8 cellular contexts compared by ENCODE assay signal in genomic region chr1:77888429-77889239, GRCh38. TPM values are rescaled to one million over a fixed set of nuclear protein-coding genes. Genes with fewer than 3 reads are reported as not detected.
A peak's percentile ranks its signal among the peaks of the same experiment; 100 is the strongest.
DNase-seq lines count a peak whose midpoint lies in the region; ATAC-seq and TF ChIP-seq lines count a peak whose summit lies in the region.

Gene NEXN (plus strand): TSS chr1:77888624. CDS start chr1:77916107, 27,483 bp downstream.

- H3K36me3 ChIP-seq in CD4-positive, alpha-beta memory T cell (ENCODE audit: insufficient read depth, low read length), result no peaks in the 10 kb centered on the region
- H3K36me3 ChIP-seq in stomach, result peaks cover 0 to 8% (median 0%) of the 10 kb centered on the region in 4 donors

- H3K27ac Mint-ChIP-seq in CD4-positive, alpha-beta memory T cell, result peak within 1 kb of the TSS in 1 of 7 donors; percentile 42
- H3K27ac Mint-ChIP-seq in IgD-negative memory B cell, result peak within 1 kb of the TSS in 1 of 3 donors; percentile 41
- no peak within 1 kb of the TSS for H3K27ac Mint-ChIP-seq in activated CD4-positive, alpha-beta memory T cell treated with anti-CD3 and anti-CD28 coated beads, Interleukin-2, amount 10 ng/mL, durations not matched to agents 7 days and 5 days

- H3K27me3 Mint-ChIP-seq in CD4-positive, alpha-beta memory T cell, result peaks cover 9 to 14% of the 10 kb centered on the region in 2 donors
- H3K27me3 Mint-ChIP-seq in IgD-negative memory B cell, result peaks cover 15% of the 10 kb centered on the region
- peaks cover 14% of the 10 kb centered on the region for H3K27me3 Mint-ChIP-seq in activated CD4-positive, alpha-beta memory T cell treated with anti-CD3 and anti-CD28 coated beads, Interleukin-2, amount 10 ng/mL, durations not matched to agents 7 days and 5 days

- ATAC-seq in GM19438 (IDR thresholded peaks at IDR 0.05; ENCODE audit: low read depth, unreplicated experiment) (peak; percentile 65), GM18520 (IDR thresholded peaks at IDR 0.05; ENCODE audit: unreplicated experiment) (no peak)

- peak in 1 of 5 donors; percentile 2 for DNase-seq in CD4-positive, alpha-beta memory T cell
- DNase-seq in activated CD4-positive, alpha-beta memory T cell treated with anti-CD3 and anti-CD28 coated beads, Interleukin-2, amount 10 ng/mL, durations not matched to agents 7 days and 5 days, result no peak
- DNase-seq in erythroblast (lab: John Stamatoyannopoulos, UW) (peak; percentile 53 to 60), mesenteric fat pad (ENCODE audit: low spot score) (no peak), stomach (peak; percentile 63)

- H3K27ac ChIP-seq in CD4-positive, alpha-beta memory T cell (ENCODE audit: low read depth, low read length), result no peak within 1 kb of the TSS
- H3K27ac ChIP-seq in stomach, result peak within 1 kb of the TSS; percentile 81 to 95 (median 92)

- H3K4me3 Mint-ChIP-seq in CD4-positive, alpha-beta memory T cell, result peak within 1 kb of the TSS; percentile 70 to 90 (median 80)
- H3K4me3 Mint-ChIP-seq in IgD-negative memory B cell, result peak within 1 kb of the TSS; percentile 17 to 93 (median 82)
- peak within 1 kb of the TSS; percentile 14 for H3K4me3 Mint-ChIP-seq in activated CD4-positive, alpha-beta memory T cell treated with anti-CD3 and anti-CD28 coated beads, Interleukin-2, amount 10 ng/mL, durations not matched to agents 7 days and 5 days

- no peak for TF ChIP-seq EP300 in stomach (IDR thresholded peaks at IDR 0.05)

- TF ChIP-seq POLR2A in erythroblast (IDR thresholded peaks at IDR 0.05; ENCODE audit: low read length) (no peak), stomach (IDR thresholded peaks at IDR 0.05) (no peak)

- H3K4me1 Mint-ChIP-seq in CD4-positive, alpha-beta memory T cell, result peaks cover 3 to 28% (median 15%) of the 10 kb centered on the region in 4 donors
- peaks cover 5 to 8% (median 7%) of the 10 kb centered on the region in 3 donors for H3K4me1 Mint-ChIP-seq in IgD-negative memory B cell
- H3K4me1 Mint-ChIP-seq in activated CD4-positive, alpha-beta memory T cell treated with anti-CD3 and anti-CD28 coated beads, Interleukin-2, amount 10 ng/mL, durations not matched to agents 7 days and 5 days, result peaks cover 6% of the 10 kb centered on the region

- no peak for TF ChIP-seq CTCF in stomach (IDR thresholded peaks at IDR 0.05)

- H3K9me3 Mint-ChIP-seq in CD4-positive, alpha-beta memory T cell, result peaks cover 0 to 2% (median 0%) of the 10 kb centered on the region in 8 donors
- peaks cover 0 to 4% (median 0%) of the 10 kb centered on the region in 3 donors for H3K9me3 Mint-ChIP-seq in IgD-negative memory B cell
- no peaks in the 10 kb centered on the region for H3K9me3 Mint-ChIP-seq in activated CD4-positive, alpha-beta memory T cell treated with anti-CD3 and anti-CD28 coated beads, Interleukin-2, amount 10 ng/mL, durations not matched to agents 7 days and 5 days

- H3K9me3 ChIP-seq in CD4-positive, alpha-beta memory T cell (ENCODE audit: control insufficient read depth in 1 of 2, low read length in 2 of 2), result no peaks in the 10 kb centered on the region
- no peaks in the 10 kb centered on the region for H3K9me3 ChIP-seq in stomach

- peak within 1 kb of the TSS in 1 of 2 donors; percentile 21 for H3K4me3 ChIP-seq in CD4-positive, alpha-beta memory T cell (ENCODE audit: low read length in 2 of 2)
- peak within 1 kb of the TSS; percentile 76 to 90 (median 78) for H3K4me3 ChIP-seq in stomach

- CTCF ChIA-PET in CD4-positive, alpha-beta memory T cell (lab: Charles Lee; ENCODE audit: partially characterized antibody), result no interaction called here
- CTCF ChIA-PET in activated CD4-positive, alpha-beta memory T cell treated with anti-CD3 and anti-CD28 coated beads, Interleukin-2, amount 10 ng/mL, durations not matched to agents 7 days and 5 days (lab: Charles Lee), result no interaction called here

- no peaks in the 10 kb centered on the region for H3K27me3 ChIP-seq in CD4-positive, alpha-beta memory T cell (ENCODE audit: insufficient read depth, low read length)
- H3K27me3 ChIP-seq in stomach, result peaks cover 0 to 10% (median 4%) of the 10 kb centered on the region in 3 donors

- 0 to 2% (median 1%) methylated on average over 24 to 62 of the region's 62 CpGs for WGBS in stomach, 5 donors

- intact Hi-C loops in CD4-positive, alpha-beta memory T cell (cut with micrococcal nuclease), result no loop called here
- intact Hi-C loops in stomach (cut with DNase I; ENCODE audit: low total_unique reads), result no loop called here

- POLR2A ChIA-PET in CD4-positive, alpha-beta memory T cell (lab: Charles Lee; ENCODE audit: partially characterized antibody), result no interaction called here
- POLR2A ChIA-PET in activated CD4-positive, alpha-beta memory T cell treated with anti-CD3 and anti-CD28 coated beads, Interleukin-2, amount 10 ng/mL, durations not matched to agents 7 days and 5 days (lab: Charles Lee), result interaction anchor here (0.6 kb wide), 1 partner anchor 207 kb away, joined by 3 read pairs; no protein-coding TSS in a partner anchor

- peaks cover 6% of the 10 kb centered on the region for H3K4me1 ChIP-seq in CD4-positive, alpha-beta memory T cell (ENCODE audit: insufficient read depth, low read length)
- peaks cover 4 to 27% (median 12%) of the 10 kb centered on the region in 4 donors for H3K4me1 ChIP-seq in stomach

- peaks cover 0 to 11% of the 10 kb centered on the region in 2 donors for H3K36me3 Mint-ChIP-seq in CD4-positive, alpha-beta memory T cell
- peaks cover 9% of the 10 kb centered on the region for H3K36me3 Mint-ChIP-seq in IgD-negative memory B cell
- H3K36me3 Mint-ChIP-seq in activated CD4-positive, alpha-beta memory T cell treated with anti-CD3 and anti-CD28 coated beads, Interleukin-2, amount 10 ng/mL, durations not matched to agents 7 days and 5 days (ENCODE audit: low read depth), result no peaks in the 10 kb centered on the region

RNA-seq across cellular contexts. Expression of gene NEXN, which starts in this region (rescaled TPM):
- under 1 TPM; 0.47 to 0.67 TPM for total RNA-seq in CD4-positive, alpha-beta memory T cell
- under 1 TPM; 0.31 to 0.57 TPM for polyA plus RNA-seq in CD4-positive, alpha-beta memory T cell
- polyA plus RNA-seq in IgD-negative memory B cell (3.8 TPM), stomach (10 to 100 TPM; 12.7 to 18.7 (median 15.5) TPM)
- total RNA-seq in activated CD4-positive, alpha-beta memory T cell treated with anti-CD3 and anti-CD28 coated beads, Interleukin-2, amount 10 ng/mL, durations not matched to agents 7 days and 5 days, result 1 to 10 TPM in 1 of 2 experiments, under 1 TPM in 1; 0.95 to 1.1 TPM
- total RNA-seq in mesenteric fat pad (15.4 TPM), stomach (10 to 100 TPM; 26.6 to 64.3 (median 45.9) TPM)

Comparison
In these comparisons a context has a peak if more than half of its experiments do, and no peak if none do; other contexts are left out.
1. DNase-seq: peak in erythroblast (2 of 2) and stomach (single experiment); none in activated CD4-positive, alpha-beta memory T cell treated with anti-CD3 and anti-CD28 coated beads, Interleukin-2, amount 10 ng/mL, durations not matched to agents 7 days and 5 days (single experiment) and mesenteric fat pad (single experiment).
2. H3K4me3 Mint-ChIP-seq: peak in every context shown above with its lines; median percentile 82 in IgD-negative memory B cell; 80 in CD4-positive, alpha-beta memory T cell; 14 in activated CD4-positive, alpha-beta memory T cell treated with anti-CD3 and anti-CD28 coated beads, Interleukin-2, amount 10 ng/mL, durations not matched to agents 7 days and 5 days.